Comparison of ENCODE assay signal across 1 cellular context in genomic region chr2:68745006-68745405, GRCh38.
TF ChIP-seq lines count a peak whose summit lies in the region.

No MANE protein-coding gene starts in this region.

TF ChIP-seq in GM12878, 131 proteins besides CTCF, POLR2A, EP300 and RAD21 (continued from another document):
- TF ChIP-seq ZBTB40 (IDR thresholded peaks at IDR 0.05; ENCODE audit: borderline replicate concordance) (no peak), SIX5 (IDR thresholded peaks at IDR 0.05; ENCODE audit: low read depth, low read length, severe bottlenecking) (no peak), GATAD2B (conservative IDR thresholded peaks at IDR 0.05; ENCODE audit: low read depth) (no peak), HDAC6 (IDR thresholded peaks at IDR 0.05; ENCODE audit: unreplicated experiment) (no peak), STAT3 (IDR thresholded peaks at IDR 0.05; ENCODE audit: low read depth, low read length) (no peak), NFYA (IDR thresholded peaks at IDR 0.05; ENCODE audit: borderline replicate concordance, low read depth, low read length) (no peak), EED (IDR thresholded peaks at IDR 0.05; ENCODE audit: low read depth) (no peak), RAD51 (IDR thresholded peaks at IDR 0.05) (no peak), KDM1A (IDR thresholded peaks at IDR 0.05; ENCODE audit: borderline replicate concordance) (no peak), ZSCAN29 (IDR thresholded peaks at IDR 0.05) (no peak), BMI1 (IDR thresholded peaks at IDR 0.05; ENCODE audit: borderline replicate concordance) (no peak), HCFC1 (IDR thresholded peaks at IDR 0.05; ENCODE audit: low read length) (no peak), SMAD1 (IDR thresholded peaks at IDR 0.05; ENCODE audit: low read depth, partially characterized antibody) (no peak)
- TF ChIP-seq, protein P1, sequence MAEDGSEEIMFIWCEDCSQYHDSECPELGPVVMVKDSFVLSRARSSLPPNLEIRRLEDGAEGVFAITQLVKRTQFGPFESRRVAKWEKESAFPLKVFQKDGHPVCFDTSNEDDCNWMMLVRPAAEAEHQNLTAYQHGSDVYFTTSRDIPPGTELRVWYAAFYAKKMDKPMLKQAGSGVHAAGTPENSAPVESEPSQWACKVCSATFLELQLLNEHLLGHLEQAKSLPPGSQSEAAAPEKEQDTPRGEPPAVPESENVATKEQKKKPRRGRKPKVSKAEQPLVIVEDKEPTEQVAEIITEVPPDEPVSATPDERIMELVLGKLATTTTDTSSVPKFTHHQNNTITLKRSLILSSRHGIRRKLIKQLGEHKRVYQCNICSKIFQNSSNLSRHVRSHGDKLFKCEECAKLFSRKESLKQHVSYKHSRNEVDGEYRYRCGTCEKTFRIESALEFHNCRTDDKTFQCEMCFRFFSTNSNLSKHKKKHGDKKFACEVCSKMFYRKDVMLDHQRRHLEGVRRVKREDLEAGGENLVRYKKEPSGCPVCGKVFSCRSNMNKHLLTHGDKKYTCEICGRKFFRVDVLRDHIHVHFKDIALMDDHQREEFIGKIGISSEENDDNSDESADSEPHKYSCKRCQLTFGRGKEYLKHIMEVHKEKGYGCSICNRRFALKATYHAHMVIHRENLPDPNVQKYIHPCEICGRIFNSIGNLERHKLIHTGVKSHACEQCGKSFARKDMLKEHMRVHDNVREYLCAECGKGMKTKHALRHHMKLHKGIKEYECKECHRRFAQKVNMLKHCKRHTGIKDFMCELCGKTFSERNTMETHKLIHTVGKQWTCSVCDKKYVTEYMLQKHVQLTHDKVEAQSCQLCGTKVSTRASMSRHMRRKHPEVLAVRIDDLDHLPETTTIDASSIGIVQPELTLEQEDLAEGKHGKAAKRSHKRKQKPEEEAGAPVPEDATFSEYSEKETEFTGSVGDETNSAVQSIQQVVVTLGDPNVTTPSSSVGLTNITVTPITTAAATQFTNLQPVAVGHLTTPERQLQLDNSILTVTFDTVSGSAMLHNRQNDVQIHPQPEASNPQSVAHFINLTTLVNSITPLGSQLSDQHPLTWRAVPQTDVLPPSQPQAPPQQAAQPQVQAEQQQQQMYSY (CRISPR knock-in tag; IDR thresholded peaks at IDR 0.05): no peak
- TF ChIP-seq, protein P2, sequence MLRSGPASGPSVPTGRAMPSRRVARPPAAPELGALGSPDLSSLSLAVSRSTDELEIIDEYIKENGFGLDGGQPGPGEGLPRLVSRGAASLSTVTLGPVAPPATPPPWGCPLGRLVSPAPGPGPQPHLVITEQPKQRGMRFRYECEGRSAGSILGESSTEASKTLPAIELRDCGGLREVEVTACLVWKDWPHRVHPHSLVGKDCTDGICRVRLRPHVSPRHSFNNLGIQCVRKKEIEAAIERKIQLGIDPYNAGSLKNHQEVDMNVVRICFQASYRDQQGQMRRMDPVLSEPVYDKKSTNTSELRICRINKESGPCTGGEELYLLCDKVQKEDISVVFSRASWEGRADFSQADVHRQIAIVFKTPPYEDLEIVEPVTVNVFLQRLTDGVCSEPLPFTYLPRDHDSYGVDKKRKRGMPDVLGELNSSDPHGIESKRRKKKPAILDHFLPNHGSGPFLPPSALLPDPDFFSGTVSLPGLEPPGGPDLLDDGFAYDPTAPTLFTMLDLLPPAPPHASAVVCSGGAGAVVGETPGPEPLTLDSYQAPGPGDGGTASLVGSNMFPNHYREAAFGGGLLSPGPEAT (IDR thresholded peaks at IDR 0.05; ENCODE audit: low read depth): no peak
